ENCODE assay signal across 1 cellular context in genomic region chrX:112840382-112841113, GRCh38.
TF ChIP-seq lines count a peak whose summit lies in the region.

TSS of gene AMOT (minus strand) at chrX:112840831. CDS start at chrX:112823126, 17,705 bp downstream.

TF ChIP-seq in HepG2, 621 proteins besides CTCF, POLR2A, EP300 and RAD21 (continued from another document):
- TF ChIP-seq ZNF687 (CRISPR knock-in tag; IDR thresholded peaks at IDR 0.05) (peak; percentile 19; the same call in 1 of the 2 replicates), MXD4 (CRISPR knock-in tag; IDR thresholded peaks at IDR 0.05) (no peak), TAF1 (CRISPR knock-in tag; IDR thresholded peaks at IDR 0.05) (no peak), ZNF101 (CRISPR knock-in tag; IDR thresholded peaks at IDR 0.05; ENCODE audit: borderline replicate concordance, low read depth) (no peak), MED8 (CRISPR knock-in tag; IDR thresholded peaks at IDR 0.05; ENCODE audit: insufficient replicate concordance) (no peak), ZNF24 (IDR thresholded peaks at IDR 0.05) (no peak), ZNF263 (CRISPR knock-in tag; IDR thresholded peaks at IDR 0.05) (0 out of 2 replicates have a peak, but pooled peaks have one; percentile 14), SOX6 (IDR thresholded peaks at IDR 0.05) (no peak), SOX6 (CRISPR knock-in tag; IDR thresholded peaks at IDR 0.05) (0 out of 2 replicates have a peak, but pooled peaks have one; percentile 12), ZBTB14 (CRISPR knock-in tag; IDR thresholded peaks at IDR 0.05) (no peak)
